In genomic region chr9:86662890-86663468, GRCh38 we compare ENCODE assay signal across 21 cellular contexts.
DNase-seq lines count a peak whose midpoint lies in the region; ATAC-seq, FAIRE-seq and TF ChIP-seq lines count a peak whose summit lies in the region.
"Had no signal": no experiment of that assay in that cellular context is flagged by ENCODE, and none has a peak within 500 bp of the region (broad histone marks: within the 10 kb centered on the region; RNA-seq: fewer than 3 reads in every experiment).

No MANE protein-coding gene starts in this region.

- ATAC-seq in Right ventricle myocardium inferior, result peak; percentile 67
- ATAC-seq in right cardiac atrium, result peak; percentile 20 to 53
- peak; percentile 65 for ATAC-seq in aorta (ENCODE audit: low FRiP score)
- ATAC-seq: CD8-positive, alpha-beta T cell had no signal

- 71% methylated on average over 2 of the region's 2 CpGs for WGBS in right cardiac atrium
- 36 to 54% methylated on average over 2 of the region's 2 CpGs for WGBS in aorta, 2 donors

- H3K4me1 ChIP-seq in right cardiac atrium (ENCODE audit: control insufficient read depth, insufficient read depth, low read length), result no peaks in the 10 kb centered on the region
- no peaks in the 10 kb centered on the region for H3K4me1 ChIP-seq in right atrium auricular region
- H3K4me1 ChIP-seq in aorta (ENCODE audit: control insufficient read depth in 1 of 2, insufficient read depth in 2 of 2, low read length in 2 of 2), result no peaks in the 10 kb centered on the region
- H3K4me1 ChIP-seq: Caco-2 had no signal

- FAIRE-seq in GM19239 (lab: Jason Lieb, UNC), result no peak
- FAIRE-seq: A204.1, G401.6, GM12892, H1 had no signal

- H3K27me3 ChIP-seq in right cardiac atrium (ENCODE audit: control insufficient read depth, insufficient read depth), result no peaks in the 10 kb centered on the region
- H3K27me3 ChIP-seq in right atrium auricular region, result no peaks in the 10 kb centered on the region
- no peaks in the 10 kb centered on the region for H3K27me3 ChIP-seq in aorta (ENCODE audit: control insufficient read depth in 1 of 2, insufficient read depth in 2 of 2, low read length in 1 of 2)
- H3K27me3 ChIP-seq: BLaER1 had no signal

- H3K36me3 ChIP-seq in right atrium auricular region (no peaks in the 10 kb centered on the region), aorta (ENCODE audit: control insufficient read depth in 1 of 2, insufficient read depth in 2 of 2, low read length in 1 of 2) (no peaks in the 10 kb centered on the region)
- H3K36me3 ChIP-seq: BLaER1 had no signal

- DNase-seq in Right ventricle myocardium inferior (ENCODE audit: missing footprints), result no peak
- no peak for DNase-seq in cardiac septum (ENCODE audit: low spot score)
- peak in 2 of 3 donors; percentile 33 to 57 for DNase-seq in right cardiac atrium
- DNase-seq in right atrium auricular region (ENCODE audit: low spot score), result no peak
- no peak for DNase-seq in aorta
- no peak for DNase-seq in GM19239 (ENCODE audit: insufficient read length, low spot score)
- DNase-seq: Caco-2; CD4-positive, CD25-positive, alpha-beta regulatory T cell; CD8-positive, alpha-beta T cell; DMS153; DND-41; GM23248; H7; HCEC 1CT had no signal

- no peaks in the 10 kb centered on the region for H3K9me3 ChIP-seq in right cardiac atrium (ENCODE audit: control insufficient read depth, low read length)
- no peaks in the 10 kb centered on the region for H3K9me3 ChIP-seq in right atrium auricular region
- H3K9me3 ChIP-seq in aorta (ENCODE audit: control insufficient read depth, low read length), result no peaks in the 10 kb centered on the region
- H3K9me3 ChIP-seq: BLaER1, Caco-2 had no signal

- H3K4me3 ChIP-seq in right cardiac atrium (ENCODE audit: low read length) (no peak overlapping the region), right atrium auricular region (no peak overlapping the region), aorta (ENCODE audit: low read length in 2 of 2) (no peak overlapping the region)
- H3K4me3 ChIP-seq: BLaER1, GM23248 had no signal

- TF ChIP-seq CTCF in right atrium auricular region (IDR thresholded peaks at IDR 0.05), result no peak

- intact Hi-C loops in Right ventricle myocardium inferior (cut with DNase I) (no loop called here), cardiac septum (cut with DNase I) (no loop called here), right cardiac atrium (cut with DNase I) (no loop called here), aorta (cut with DNase I) (no loop called here)

- no peak overlapping the region for H3K27ac ChIP-seq in right cardiac atrium (ENCODE audit: low read length)
- H3K27ac ChIP-seq in right atrium auricular region, result no peak overlapping the region
- no peak overlapping the region for H3K27ac ChIP-seq in aorta (ENCODE audit: low read depth in 1 of 2, low read length in 2 of 2)
- H3K27ac ChIP-seq: 22Rv1, BLaER1, C4-2B, GM23248 had no signal

Comparison
In these comparisons a context has a peak if more than half of its experiments do, and no peak if none do; other contexts are left out.
1. DNase-seq: peak in right cardiac atrium (2 of 3); none in Right ventricle myocardium inferior (single experiment), cardiac septum (single experiment), right atrium auricular region (single experiment), aorta (0 of 2) and GM19239 (single experiment).
2. Peak in every context shown above with its lines, with median percentiles within 50 percentile points of each other: ATAC-seq.